Comparison of ENCODE assay signal across 17 cellular contexts in the genomic region with DNA sequence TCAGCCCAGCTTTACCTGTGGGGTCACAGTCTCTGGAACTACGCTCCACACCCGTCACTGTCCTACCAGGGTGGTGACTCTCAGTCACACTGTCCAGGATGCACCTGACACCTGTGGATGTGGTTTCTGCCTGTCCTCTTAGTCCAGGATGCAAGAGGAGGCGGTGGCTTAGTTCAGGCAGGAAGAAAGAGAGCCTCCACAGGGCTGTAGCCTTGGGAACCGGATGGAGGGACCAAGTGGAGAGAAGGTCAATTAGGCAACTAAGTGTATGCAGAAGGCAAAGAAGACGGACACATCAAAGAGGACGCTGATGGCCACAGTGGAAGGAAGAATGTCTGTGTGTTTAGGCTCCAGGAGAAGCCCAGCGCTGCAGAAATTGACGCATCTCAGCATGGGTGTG.
DNase-seq lines count a peak whose midpoint lies in the region; ATAC-seq and TF ChIP-seq lines count a peak whose summit lies in the region.
"Had no signal": no experiment of that assay in that cellular context is flagged by ENCODE, and none has a peak within 500 bp of the region (broad histone marks: within the 10 kb centered on the region; RNA-seq: fewer than 3 reads in every experiment).

No MANE protein-coding gene starts in this region.

- H3K18ac ChIP-seq in IMR-90 (ENCODE audit: low read depth, low read length), result no peak overlapping the region

- peaks cover 4% of the 10 kb centered on the region for H3K4me1 ChIP-seq in IMR-90 (ENCODE audit: control insufficient read depth, insufficient read depth, low read length)

- TF ChIP-seq POLR2A in IMR-90 (IDR thresholded peaks at IDR 0.05; ENCODE audit: low read depth, low read length), result no peak

- peak overlapping the region; percentile 49 to 58 for H3K27ac Mint-ChIP-seq in natural killer cell treated with Interleukin-12 subunit alpha and Interleukin-12 subunit beta and Interleukin-15 and Interleukin-18, amount 100 ng/mL, for 72 hours
- H3K27ac Mint-ChIP-seq in natural killer cell, result no peak overlapping the region
- H3K27ac Mint-ChIP-seq: CD8-positive, alpha-beta T cell had no signal

- H3K4me1 Mint-ChIP-seq in natural killer cell treated with Interleukin-12 subunit alpha and Interleukin-12 subunit beta and Interleukin-15 and Interleukin-18, amount 100 ng/mL, for 72 hours (ENCODE audit: low read depth in 2 of 2), result peaks cover 45 to 46% of the 10 kb centered on the region in 2 donors
- H3K4me1 Mint-ChIP-seq in natural killer cell, result peaks cover 19 to 20% of the 10 kb centered on the region in 2 donors

- H2AFZ ChIP-seq in IMR-90 (replicated peaks; ENCODE audit: low read length, poor library complexity), result no peak overlapping the region
- H2AFZ ChIP-seq: GM23248 had no signal

- H3K56ac ChIP-seq in IMR-90 (ENCODE audit: extremely low read depth, insufficient read depth, low read length), result no peak overlapping the region

- intact Hi-C loops in natural killer cell (cut with micrococcal nuclease) (no loop called here), IMR-90 (cut with micrococcal nuclease) (no loop called here)

- H3K4ac ChIP-seq in IMR-90 (ENCODE audit: low read depth, low read length), result no peak overlapping the region; the same call in 1 of the 2 replicates

- no peak overlapping the region for H3K27ac ChIP-seq in IMR-90 (ENCODE audit: insufficient read depth, low read length)
- H3K27ac ChIP-seq: C4-2B, GM23248 had no signal

- H4K8ac ChIP-seq in IMR-90 (ENCODE audit: low read depth in 2 of 2, low read length in 2 of 2), result no peak overlapping the region

- H2BK20ac ChIP-seq in IMR-90 (ENCODE audit: low read depth, low read length), result peak overlapping the region; percentile 32

- dilution Hi-C loops in IMR-90 (cut with HindIII; ENCODE audit: low sequenced_read_pairs, unreplicated experiment), result no loop called here

- CTCF ChIA-PET in IMR-90 (lab: Yijun Ruan, JAX), result no interaction called here

- H3K9me1 ChIP-seq in IMR-90 (ENCODE audit: insufficient read depth, low read length), result no peaks in the 10 kb centered on the region

- H3K4me3 Mint-ChIP-seq in natural killer cell treated with Interleukin-12 subunit alpha and Interleukin-12 subunit beta and Interleukin-15 and Interleukin-18, amount 100 ng/mL, for 72 hours, result no peak overlapping the region
- no peak overlapping the region for H3K4me3 Mint-ChIP-seq in natural killer cell
- H3K4me3 Mint-ChIP-seq: CD8-positive, alpha-beta T cell had no signal

- H2BK5ac ChIP-seq in IMR-90 (ENCODE audit: low read depth, low read length, poor library complexity, severe bottlenecking), result no peak overlapping the region

- H3K4me2 ChIP-seq in IMR-90 (ENCODE audit: low read depth, low read length), result no peak overlapping the region

- peak overlapping the region; percentile 69 for H2AK5ac ChIP-seq in IMR-90 (ENCODE audit: low read depth, low read length)

- H3K14ac ChIP-seq in IMR-90 (replicated peaks; ENCODE audit: low read depth, low read length), result no peak overlapping the region

- no peak for DNase-seq in natural killer cell treated with Interleukin-12 subunit alpha and Interleukin-12 subunit beta and Interleukin-15 and Interleukin-18, amount 100 ng/mL, for 72 hours (ENCODE audit: low spot score)
- DNase-seq in natural killer cell (no peak), IMR-90 (no peak), SW480 (ENCODE audit: low spot score) (peak; percentile 62), NCI-H82 treated with DMSO at 0.1 percent for 48 hours (lab: John Stamatoyannopoulos, UW; ENCODE audit: unreplicated experiment) (no peak), C1 segment of cervical spinal cord (lab: John Stamatoyannopoulos, UW) (no peak), cerebellar nuclear complex (lab: John Stamatoyannopoulos, UW) (no peak)
- DNase-seq: 8988T; CD8-positive, alpha-beta T cell; COR-L47; DMS153; DMS79 treated with DMSO at 0.1 percent for 48 hours; GM23248; H7; KBM-7 had no signal

- H4K20me1 ChIP-seq in IMR-90 (ENCODE audit: insufficient read depth, low read length), result no peaks in the 10 kb centered on the region

- H3K9me3 Mint-ChIP-seq in natural killer cell treated with Interleukin-12 subunit alpha and Interleukin-12 subunit beta and Interleukin-15 and Interleukin-18, amount 100 ng/mL, for 72 hours, result no peaks in the 10 kb centered on the region
- H3K9me3 Mint-ChIP-seq in natural killer cell, result no peaks in the 10 kb centered on the region
- H3K9me3 Mint-ChIP-seq: CD8-positive, alpha-beta T cell had no signal

- no peaks in the 10 kb centered on the region; the same call in 1 of the 2 replicates for H3K27me3 ChIP-seq in IMR-90 (ENCODE audit: control insufficient read depth, insufficient read depth, low read length)

- no peak for TF ChIP-seq RAD21 in IMR-90 (IDR thresholded peaks at IDR 0.05; ENCODE audit: low read length)

- no peaks in the 10 kb centered on the region for H3K9me3 ChIP-seq in IMR-90 (ENCODE audit: control insufficient read depth, insufficient read depth, low read length)

- in situ Hi-C loops in IMR-90 (cut with MboI; ENCODE audit: low sequenced_read_pairs), result no loop called here

- POLR2A ChIA-PET in IMR-90 (lab: Charles Lee; ENCODE audit: unreplicated experiment), result no interaction called here

- H2AK9ac ChIP-seq in IMR-90 (replicated peaks; ENCODE audit: low read depth, low read length, poor library complexity), result no peak overlapping the region

- no peak overlapping the region for H3K9ac ChIP-seq in IMR-90 (ENCODE audit: low read depth, low read length)
- H3K9ac ChIP-seq: GM23248 had no signal

- H3K23ac ChIP-seq in IMR-90 (ENCODE audit: low read depth, low read length), result no peak overlapping the region

- TF ChIP-seq CTCF in natural killer cell (IDR thresholded peaks at IDR 0.05) (no peak), IMR-90 (conservative IDR thresholded peaks at IDR 0.05; ENCODE audit: low read depth, low read length) (no peak)

- H2BK120ac ChIP-seq in IMR-90 (ENCODE audit: low read depth, low read length), result no peak overlapping the region

- no peaks in the 10 kb centered on the region for H3K79me1 ChIP-seq in IMR-90 (ENCODE audit: low read depth in 1 of 2, low read length in 2 of 2)

- no peaks in the 10 kb centered on the region for H3K36me3 ChIP-seq in IMR-90 (ENCODE audit: control insufficient read depth, insufficient read depth, low read length)

- H4K5ac ChIP-seq in IMR-90 (ENCODE audit: low read depth, low read length), result no peak overlapping the region

- ATAC-seq in natural killer cell treated with Interleukin-12 subunit alpha and Interleukin-12 subunit beta and Interleukin-15 and Interleukin-18, amount 100 ng/mL, for 72 hours, result no peak
- ATAC-seq in natural killer cell (no peak), IMR-90 (ENCODE audit: low read depth) (no peak), GM19397 (IDR thresholded peaks at IDR 0.05; ENCODE audit: unreplicated experiment) (no peak)
- ATAC-seq: CD8-positive, alpha-beta T cell had no signal

- no peak overlapping the region for H3K4me3 ChIP-seq in IMR-90 (ENCODE audit: insufficient read depth, low read depth, low read length)
- H3K4me3 ChIP-seq: GM23248 had no signal

- no peak overlapping the region for H2BK15ac ChIP-seq in IMR-90 (ENCODE audit: low read depth, low read length)

- H3K27me3 Mint-ChIP-seq in natural killer cell treated with Interleukin-12 subunit alpha and Interleukin-12 subunit beta and Interleukin-15 and Interleukin-18, amount 100 ng/mL, for 72 hours, result no peaks in the 10 kb centered on the region
- peaks cover 5 to 9% of the 10 kb centered on the region in 2 donors for H3K27me3 Mint-ChIP-seq in natural killer cell (ENCODE audit: low read depth in 2 of 2)

- H3K36me3 Mint-ChIP-seq in natural killer cell treated with Interleukin-12 subunit alpha and Interleukin-12 subunit beta and Interleukin-15 and Interleukin-18, amount 100 ng/mL, for 72 hours, result no peaks in the 10 kb centered on the region
- no peaks in the 10 kb centered on the region for H3K36me3 Mint-ChIP-seq in natural killer cell
- H3K36me3 Mint-ChIP-seq: CD8-positive, alpha-beta T cell had no signal

- H4K91ac ChIP-seq in IMR-90 (ENCODE audit: insufficient read depth, low read depth, low read length), result no peak overlapping the region

- WGBS in IMR-90 (ENCODE audit: extremely low coverage in 2 of 2, insufficient read length in 1 of 2), 2 experiments, result 96% methylated on average over 4 of the region's 8 CpGs; no CpG with 5 or more reads in 1 of the 2 experiments

- BruUV-seq in IMR-90 (replicated peaks; lab: Mats Ljungman, UMichigan), result no TSS peak

TF ChIP-seq in IMR-90, 13 proteins besides CTCF, POLR2A, EP300 and RAD21:
- TF ChIP-seq BHLHE40 (IDR thresholded peaks at IDR 0.05; ENCODE audit: low read depth, low read length), result no peak
- no peak for TF ChIP-seq CEBPB (IDR thresholded peaks at IDR 0.05; ENCODE audit: low read depth, low read length)

Comparison
In these comparisons a context has a peak if more than half of its experiments do, and no peak if none do; other contexts are left out.
1. H3K27ac Mint-ChIP-seq: peak in natural killer cell treated with Interleukin-12 subunit alpha and Interleukin-12 subunit beta and Interleukin-15 and Interleukin-18, amount 100 ng/mL, for 72 hours (2 of 2); none in natural killer cell (0 of 2).